ENCODE assay signal across 7 cellular contexts in genomic region chr6:149925974-149926777, GRCh38. TPM values are rescaled to one million over a fixed set of nuclear protein-coding genes. Genes with fewer than 3 reads are reported as not detected.
A peak's percentile ranks its signal among the peaks of the same experiment; 100 is the strongest.
DNase-seq lines count a peak whose midpoint lies in the region; ATAC-seq, FAIRE-seq and TF ChIP-seq lines count a peak whose summit lies in the region.

No MANE protein-coding gene starts in this region.

- peaks cover 22 to 38% (median 29%) of the 10 kb centered on the region in 4 donors for H3K4me1 ChIP-seq in upper lobe of left lung

- no peak overlapping the region for H3K27ac Mint-ChIP-seq in activated naive CD8-positive, alpha-beta T cell

- 3% methylated on average over 28 to 31 of the region's 31 CpGs for WGBS in upper lobe of left lung, 2 donors

- H3K4me1 Mint-ChIP-seq in activated naive CD8-positive, alpha-beta T cell (ENCODE audit: low read depth) = peaks cover 20% of the 10 kb centered on the region

- TF ChIP-seq CTCF in upper lobe of left lung (IDR thresholded peaks at IDR 0.05) = peak; percentile 91 to 96 (median 95)

- no peak for DNase-seq in GM12891 (ENCODE audit: insufficient read length, low spot score)
- peak; percentile 86 for DNase-seq in M059J (ENCODE audit: low read depth)
- DNase-seq in SKM-1 (lab: John Stamatoyannopoulos, UW; ENCODE audit: unreplicated experiment) = peak; percentile 37
- DNase-seq in cardiac septum (ENCODE audit: low spot score) = peak; percentile 92
- DNase-seq in pons (ENCODE audit: low spot score) = peak; percentile 64
- DNase-seq in upper lobe of left lung = peak in 1 of 2 donors; percentile 91

- H3K27me3 ChIP-seq in upper lobe of left lung = peaks cover 0 to 6% (median 3%) of the 10 kb centered on the region in 4 donors

- H3K9me3 ChIP-seq in upper lobe of left lung = no peaks in the 10 kb centered on the region

- peak; percentile 58 for FAIRE-seq in GM12891 (lab: Jason Lieb, UNC)

- H3K4me3 Mint-ChIP-seq in activated naive CD8-positive, alpha-beta T cell = peak overlapping the region; percentile 1

- H3K36me3 ChIP-seq in upper lobe of left lung = no peaks in the 10 kb centered on the region

- no peaks in the 10 kb centered on the region for H3K36me3 Mint-ChIP-seq in activated naive CD8-positive, alpha-beta T cell

- H3K27me3 Mint-ChIP-seq in activated naive CD8-positive, alpha-beta T cell = peaks cover 69% of the 10 kb centered on the region

- H3K9me3 Mint-ChIP-seq in activated naive CD8-positive, alpha-beta T cell (ENCODE audit: low read depth) = no peaks in the 10 kb centered on the region

- H3K27ac ChIP-seq in upper lobe of left lung = peak overlapping the region; percentile 60 to 83 (median 79)

- peak; percentile 92 to 94 for ATAC-seq in upper lobe of left lung (ENCODE audit: low FRiP score in 2 of 2)

- TF ChIP-seq EP300 in upper lobe of left lung (IDR thresholded peaks at IDR 0.05) = no peak

- peak overlapping the region; percentile 22 to 61 (median 49) for H3K4me3 ChIP-seq in upper lobe of left lung

- intact Hi-C loops in cardiac septum (cut with DNase I) = loop anchor here (2.0 to 5.0 kb wide), 3 partner anchors 61 to 209 kb away; partner anchors contain the start of genes LATS1 and LRP11

- no peak for TF ChIP-seq POLR2A in GM12891 (IDR thresholded peaks at IDR 0.05; ENCODE audit: low read depth, low read length)
- TF ChIP-seq POLR2A in upper lobe of left lung (IDR thresholded peaks at IDR 0.05) = no peak

TF ChIP-seq in GM12891, 5 proteins besides CTCF, POLR2A, EP300 and RAD21:
- TF ChIP-seq PAX5 (IDR thresholded peaks at IDR 0.05; ENCODE audit: insufficient read depth, low read length, severe bottlenecking) = no peak
- no peak for TF ChIP-seq POLR2AphosphoS5 (IDR thresholded peaks at IDR 0.05; ENCODE audit: low read depth, low read length)
- TF ChIP-seq POU2F2 (IDR thresholded peaks at IDR 0.05; ENCODE audit: low read depth, low read length) = no peak
- no peak for TF ChIP-seq SPI1 (IDR thresholded peaks at IDR 0.05; ENCODE audit: low read depth, low read length)
- TF ChIP-seq TAF1 (IDR thresholded peaks at IDR 0.05; ENCODE audit: low read depth, low read length) = no peak

RNA-seq across cellular contexts. Expression of gene RAET1G, which starts 3.3 kb away (rescaled TPM):
- not detected for polyA plus RNA-seq in GM12891 (2012; ENCODE audit: low read depth, missing spikeins)
- 19.7 and 20.6 TPM in 2 replicates for total RNA-seq in M059J (2014; rRNA removed; shearing (Covaris generic))
- total RNA-seq in cardiac septum (0.35 TPM), upper lobe of left lung (1 to 10 TPM in 1 of 6 donors, under 1 TPM in 3, not detected in 2; 0.37 to 2.1 (median 0.75) TPM)

RNA-seq across cellular contexts. Expression of gene ULBP2, which starts 15.6 kb away (rescaled TPM):
- polyA plus RNA-seq in GM12891 (2012; ENCODE audit: low read depth, missing spikeins) = 0.21 TPM
- 75.7 and 88.8 TPM in 2 replicates for total RNA-seq in M059J (2014; rRNA removed; shearing (Covaris generic))
- total RNA-seq in cardiac septum (1.1 TPM), upper lobe of left lung (1 to 10 TPM in 3 of 6 donors, under 1 TPM in 1, not detected in 2; 1.00 to 3.7 (median 1.5) TPM)

RNA-seq across cellular contexts. Expression of gene RAET1E, which starts 28.3 kb away (rescaled TPM):
- polyA plus RNA-seq in GM12891 (2012; ENCODE audit: low read depth, missing spikeins) = not detected
- total RNA-seq in M059J (2014; rRNA removed; shearing (Covaris generic)) = 1.5 and 2.7 TPM in 2 replicates
- not detected for total RNA-seq in cardiac septum
- 1 to 10 TPM in 3 of 6 donors, under 1 TPM in 2, not detected in 1; 0.30 to 2.3 (median 1.4) TPM for total RNA-seq in upper lobe of left lung

RNA-seq across cellular contexts. Expression of gene ULBP1, which starts 37.6 kb away (rescaled TPM):
- 0.27 TPM for polyA plus RNA-seq in GM12891 (2012; ENCODE audit: low read depth, missing spikeins)
- total RNA-seq in M059J (2014; rRNA removed; shearing (Covaris generic)) = 0.76 and 1.1 TPM in 2 replicates
- total RNA-seq in cardiac septum = 0.16 TPM
- 1 to 10 TPM in 3 of 6 donors, under 1 TPM in 3; under 0.01 to 1.6 (median 0.80) TPM for total RNA-seq in upper lobe of left lung

Comparison
In these comparisons a context has a peak if more than half of its experiments do, and no peak if none do; other contexts are left out.
1. RNA of gene ULBP2, which starts 15.6 kb away (total RNA-seq): 75.7 to 88.8 TPM in M059J; 1.00 to 3.7 TPM in upper lobe of left lung and 1.1 TPM in cardiac septum (single experiment); every median in the first group is over 10 times any median in the second.